19 cellular contexts compared by ENCODE assay signal in the genomic region with DNA sequence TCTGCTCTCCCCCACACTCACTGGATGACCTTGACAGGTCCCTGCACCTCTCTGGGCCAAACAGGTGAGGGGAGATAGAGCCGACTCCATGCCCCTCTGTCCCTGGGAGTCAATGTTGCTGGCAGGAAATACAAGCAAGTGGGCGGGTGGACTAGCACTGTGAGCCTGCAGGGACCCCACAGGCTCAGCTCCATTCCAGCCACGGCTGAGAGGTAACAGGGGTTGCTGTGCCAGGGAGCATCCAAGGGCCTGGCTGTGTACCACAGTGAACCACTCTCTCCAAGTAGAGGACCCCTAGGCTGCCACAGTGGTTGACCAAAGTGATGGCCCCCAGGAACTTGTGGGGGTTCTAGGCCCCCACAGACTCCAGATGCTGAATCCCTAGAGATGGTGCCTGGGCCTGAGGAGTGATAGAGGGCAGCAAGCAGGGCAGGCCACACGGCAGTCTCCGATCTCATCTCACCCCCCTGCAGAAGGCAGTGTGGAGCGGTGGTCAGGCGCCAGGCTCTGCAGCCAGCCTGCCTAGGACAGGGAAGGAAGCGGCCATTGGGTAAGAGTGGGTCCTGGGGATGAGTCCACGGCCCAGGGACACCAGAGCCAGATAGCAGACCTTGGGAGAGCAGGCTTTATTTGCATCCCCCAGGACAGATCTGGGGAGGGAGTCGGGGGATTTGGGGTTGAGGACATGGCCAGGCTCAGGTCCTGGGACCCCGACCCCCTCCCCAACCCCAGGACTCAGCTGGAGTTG. TPM values are rescaled to one million over a fixed set of nuclear protein-coding genes. Genes with fewer than 3 reads are reported as not detected.
DNase-seq lines count a peak whose midpoint lies in the region; ATAC-seq and TF ChIP-seq lines count a peak whose summit lies in the region.
"Had no signal": no experiment of that assay in that cellular context is flagged by ENCODE, and none has a peak within 500 bp of the region (broad histone marks: within the 10 kb centered on the region; RNA-seq: fewer than 3 reads in every experiment).

No MANE protein-coding gene starts in this region.

- H3K27ac ChIP-seq in CD4-positive, CD25-positive, alpha-beta regulatory T cell (ENCODE audit: insufficient read depth, low read length, poor library complexity, severe bottlenecking), result no peak overlapping the region
- H3K27ac ChIP-seq in RWPE1 (peak overlapping the region; percentile 77), right atrium auricular region (peak overlapping the region; percentile 89 to 99), osteoblast (ENCODE audit: low read depth, low read length) (no peak overlapping the region), MM.1S (ENCODE audit: low read length) (no peak overlapping the region)
- H3K27ac ChIP-seq: foreskin keratinocyte, ovary had no signal

- H3K79me2 ChIP-seq in osteoblast (ENCODE audit: insufficient read depth, low read length) (peaks cover 6% of the 10 kb centered on the region), MM.1S (ENCODE audit: low read length) (peaks cover 5% of the 10 kb centered on the region)

- no peaks in the 10 kb centered on the region for H3K27me3 ChIP-seq in CD4-positive, CD25-positive, alpha-beta regulatory T cell (ENCODE audit: control insufficient read depth, insufficient read depth, low read length)
- H3K27me3 ChIP-seq in right atrium auricular region, result no peaks in the 10 kb centered on the region
- no peaks in the 10 kb centered on the region for H3K27me3 ChIP-seq in osteoblast (ENCODE audit: insufficient read depth, low read length)
- no peaks in the 10 kb centered on the region for H3K27me3 ChIP-seq in MM.1S (replicated peaks; ENCODE audit: insufficient read depth, low read length)
- H3K27me3 ChIP-seq: foreskin keratinocyte, ovary had no signal

- H2AFZ ChIP-seq in osteoblast (ENCODE audit: low read length) (no peak overlapping the region), MM.1S (ENCODE audit: low read length) (no peak overlapping the region)

- H3K4me3 ChIP-seq in CD4-positive, CD25-positive, alpha-beta regulatory T cell (ENCODE audit: low read depth, low read length), result no peak overlapping the region
- H3K4me3 ChIP-seq in right atrium auricular region (peak overlapping the region in 1 of 2 donors; percentile 57), osteoblast (ENCODE audit: insufficient read depth, low read length) (no peak overlapping the region), MM.1S (ENCODE audit: low read length) (no peak overlapping the region)
- H3K4me3 ChIP-seq: GM12878, ovary had no signal

- H3K9me3 ChIP-seq in CD4-positive, CD25-positive, alpha-beta regulatory T cell (ENCODE audit: control insufficient read depth in 2 of 2, low read length in 2 of 2), result no peaks in the 10 kb centered on the region
- no peaks in the 10 kb centered on the region for H3K9me3 ChIP-seq in right atrium auricular region
- H3K9me3 ChIP-seq in osteoblast (ENCODE audit: low read depth, low read length), result no peaks in the 10 kb centered on the region
- no peaks in the 10 kb centered on the region for H3K9me3 ChIP-seq in MM.1S (replicated peaks; ENCODE audit: insufficient read depth, low read length)
- H3K9me3 ChIP-seq: ovary had no signal

- peaks cover 27% of the 10 kb centered on the region for H3K4me1 ChIP-seq in CD4-positive, CD25-positive, alpha-beta regulatory T cell (ENCODE audit: control insufficient read depth, insufficient read depth, low read length, poor library complexity, severe bottlenecking)
- peaks cover 0 to 49% of the 10 kb centered on the region in 2 donors for H3K4me1 ChIP-seq in right atrium auricular region
- H3K4me1 ChIP-seq in osteoblast (ENCODE audit: insufficient read depth, low read length), result peaks cover 6% of the 10 kb centered on the region
- peaks cover 7% of the 10 kb centered on the region for H3K4me1 ChIP-seq in MM.1S (ENCODE audit: low read length)
- H3K4me1 ChIP-seq: foreskin keratinocyte had no signal

- no peaks in the 10 kb centered on the region for H3K9me3 Mint-ChIP-seq in CD4-positive, CD25-positive, alpha-beta regulatory T cell
- H3K9me3 Mint-ChIP-seq: activated CD4-positive, alpha-beta T cell treated with anti-CD3 and anti-CD28 coated beads, Interleukin-2, amount 10 ng/mL, durations not matched to agents 7 days and 5 days had no signal

- no peaks in the 10 kb centered on the region for H4K20me1 ChIP-seq in osteoblast (ENCODE audit: insufficient read depth, low read length)
- H4K20me1 ChIP-seq in MM.1S (ENCODE audit: insufficient read depth, low read length), result no peaks in the 10 kb centered on the region

- no peaks in the 10 kb centered on the region for H3K9me2 ChIP-seq in MM.1S (replicated peaks; ENCODE audit: insufficient read depth, low read length)

- H3K36me3 Mint-ChIP-seq in CD4-positive, CD25-positive, alpha-beta regulatory T cell, result no peaks in the 10 kb centered on the region

- no peak for ATAC-seq in CD4-positive, CD25-positive, alpha-beta regulatory T cell (ENCODE audit: low read depth in 2 of 2)
- ATAC-seq: foreskin keratinocyte, GM12878 had no signal

- no peak for DNase-seq in CD4-positive, CD25-positive, alpha-beta regulatory T cell
- DNase-seq in RWPE1 (ENCODE audit: low spot score) (no peak), right atrium auricular region (ENCODE audit: low spot score) (no peak), osteoblast (ENCODE audit: insufficient read length, low spot score, missing footprints) (peak; percentile 81), T-helper 9 cell (no peak), RPMI8226 (no peak), MM.1S (no peak), GM20000 (ENCODE audit: low spot score) (no peak)
- DNase-seq: activated CD4-positive, alpha-beta T cell treated with anti-CD3 and anti-CD28 coated beads, Interleukin-2, amount 10 ng/mL, durations not matched to agents 7 days and 5 days; activated CD8-positive, alpha-beta memory T cell treated with anti-CD3 and anti-CD28 coated beads, Interleukin-2, amount 50 U/mL, for 48 hours; activated effector memory CD4-positive, alpha-beta T cell treated with Interleukin-2 at 50 U/mL for 16 hours; dermis blood vessel endothelial cell; foreskin keratinocyte; KG1; NCI-H2029 treated with DMSO at 0.1 percent for 48 hours; stimulated activated CD4-positive, alpha-beta T cell treated with anti-CD3 and anti-CD28 coated beads, Interleukin-4, amount 100 ng/mL, for 1 hour had no signal

- CTCF ChIA-PET in RWPE1 (lab: Yijun Ruan, JAX), result interaction anchor here (0.7 to 1.0 kb wide), 2 partner anchors 12 to 17 kb away, joined by 3 read pairs; no protein-coding TSS in a partner anchor

- no peak overlapping the region for H3K4me2 ChIP-seq in osteoblast (ENCODE audit: insufficient read depth, low read length)
- no peak overlapping the region for H3K4me2 ChIP-seq in MM.1S (ENCODE audit: low read depth, low read length)

- no peaks in the 10 kb centered on the region; the same call in 1 of the 2 replicates for H3F3A ChIP-seq in MM.1S (ENCODE audit: insufficient read depth, low read length)

- H3K4me3 Mint-ChIP-seq in CD4-positive, CD25-positive, alpha-beta regulatory T cell, result no peak overlapping the region
- H3K4me3 Mint-ChIP-seq: activated CD4-positive, alpha-beta T cell treated with anti-CD3 and anti-CD28 coated beads, Interleukin-2, amount 10 ng/mL, durations not matched to agents 7 days and 5 days had no signal

- H3K4me1 Mint-ChIP-seq in CD4-positive, CD25-positive, alpha-beta regulatory T cell, result peaks cover 0 to 36% (median 13%) of the 10 kb centered on the region in 4 donors

- peak overlapping the region in 2 of 3 donors; percentile 12 to 69 for H3K27ac Mint-ChIP-seq in CD4-positive, CD25-positive, alpha-beta regulatory T cell
- H3K27ac Mint-ChIP-seq: activated CD4-positive, alpha-beta T cell treated with anti-CD3 and anti-CD28 coated beads, Interleukin-2, amount 10 ng/mL, durations not matched to agents 7 days and 5 days had no signal

- TF ChIP-seq CTCF in RWPE1 (conservative IDR thresholded peaks at IDR 0.05; ENCODE audit: low read depth), result no peak
- no peak for TF ChIP-seq CTCF in right atrium auricular region (IDR thresholded peaks at IDR 0.05)
- no peak for TF ChIP-seq CTCF in osteoblast (IDR thresholded peaks at IDR 0.05; ENCODE audit: extremely low read depth, low read depth, low read length)
- TF ChIP-seq CTCF in MM.1S (IDR thresholded peaks at IDR 0.05; ENCODE audit: low read length), result no peak
- no peak for TF ChIP-seq CTCF in GM20000 (IDR thresholded peaks at IDR 0.05; ENCODE audit: extremely low read depth, missing control alignments)

- POLR2A ChIA-PET in RWPE1 (lab: Yijun Ruan, JAX; ENCODE audit: low non-redundant PET), result no interaction called here

- H3K9ac ChIP-seq in MM.1S (ENCODE audit: low read length), result no peak overlapping the region

- peaks cover 9% of the 10 kb centered on the region for H3K27me3 Mint-ChIP-seq in CD4-positive, CD25-positive, alpha-beta regulatory T cell
- H3K27me3 Mint-ChIP-seq: activated CD4-positive, alpha-beta T cell treated with anti-CD3 and anti-CD28 coated beads, Interleukin-2, amount 10 ng/mL, durations not matched to agents 7 days and 5 days had no signal

- no peaks in the 10 kb centered on the region for H3K36me3 ChIP-seq in CD4-positive, CD25-positive, alpha-beta regulatory T cell (ENCODE audit: control insufficient read depth, insufficient read depth, low read length)
- H3K36me3 ChIP-seq in right atrium auricular region (peaks cover 29% of the 10 kb centered on the region), osteoblast (ENCODE audit: insufficient read depth, low read length) (no peaks in the 10 kb centered on the region), MM.1S (replicated peaks; ENCODE audit: insufficient read depth, low read length) (no peaks in the 10 kb centered on the region)
- H3K36me3 ChIP-seq: ovary had no signal

RNA-seq across cellular contexts. Expression of a gene that starts 3.2 kb away (rescaled TPM):
- total RNA-seq in CD4-positive, CD25-positive, alpha-beta regulatory T cell, result 3.9 TPM
- 1 to 10 TPM in 1 of 4 donors, under 1 TPM in 3; 0.38 to 1.1 (median 0.52) TPM for polyA plus RNA-seq in CD4-positive, CD25-positive, alpha-beta regulatory T cell
- total RNA-seq in right atrium auricular region, result 1,000 to 10,000 TPM; 4,697 to 8,249 TPM
- 0.29 and 0.36 TPM in 2 replicates for total RNA-seq in osteoblast
- total RNA-seq: dermis blood vessel endothelial cell, foreskin keratinocyte had no signal

RNA-seq across cellular contexts. Expression of a gene that starts 4.7 kb away (rescaled TPM):
- 168 TPM for total RNA-seq in CD4-positive, CD25-positive, alpha-beta regulatory T cell
- polyA plus RNA-seq in CD4-positive, CD25-positive, alpha-beta regulatory T cell, result 10 to 100 TPM; 12.6 to 17.4 (median 15.2) TPM
- total RNA-seq in right atrium auricular region (10 to 100 TPM; 29.2 to 49.6 TPM), osteoblast (72.2 and 83.2 TPM in 2 replicates)

RNA-seq across cellular contexts. Expression of a gene that starts 5.8 kb away (rescaled TPM):
- total RNA-seq in CD4-positive, CD25-positive, alpha-beta regulatory T cell, result 33.1 TPM
- polyA plus RNA-seq in CD4-positive, CD25-positive, alpha-beta regulatory T cell, result 1 to 10 TPM; 3.2 to 5.4 (median 3.6) TPM
- total RNA-seq in right atrium auricular region, result 10 to 100 TPM; 11.8 to 12.6 TPM
- total RNA-seq in osteoblast, result under 0.01 TPM in 1 of 2 replicates, not detected in the other
- total RNA-seq: GM12878 had no signal
- polyA plus RNA-seq: AG04450 had no signal

RNA-seq across cellular contexts. Expression of a gene that starts 40.2 kb away (rescaled TPM):
- total RNA-seq in CD4-positive, CD25-positive, alpha-beta regulatory T cell, result 14.7 TPM
- polyA plus RNA-seq in CD4-positive, CD25-positive, alpha-beta regulatory T cell, result 10 to 100 TPM in 3 of 4 donors, 1 to 10 TPM in 1; 7.0 to 15.5 (median 12.7) TPM
- total RNA-seq in right atrium auricular region (10 to 100 TPM; 10.1 to 17.6 TPM), osteoblast (8.8 and 10.9 TPM in 2 replicates)

RNA-seq across cellular contexts. Expression of a gene that starts 40.9 kb away (rescaled TPM):
- total RNA-seq in CD4-positive, CD25-positive, alpha-beta regulatory T cell, result 116 TPM
- 10 to 100 TPM; 12.2 to 17.1 (median 15.2) TPM for polyA plus RNA-seq in CD4-positive, CD25-positive, alpha-beta regulatory T cell
- 10 to 100 TPM; 38.8 to 53.9 TPM for total RNA-seq in right atrium auricular region
- 65.4 and 72.4 TPM in 2 replicates for total RNA-seq in osteoblast

Comparison
In these comparisons a context has a peak if more than half of its experiments do, and no peak if none do; other contexts are left out.
1. H3K27ac ChIP-seq: peak in RWPE1 (single experiment) and right atrium auricular region (2 of 2); none in CD4-positive, CD25-positive, alpha-beta regulatory T cell (single experiment), osteoblast (single experiment) and MM.1S (single experiment).
2. RNA of a gene that starts 3.2 kb away (total RNA-seq): 4,697 to 8,249 TPM in right atrium auricular region; 3.9 TPM in CD4-positive, CD25-positive, alpha-beta regulatory T cell (single experiment) and 0.29 to 0.36 TPM in osteoblast; every median in the first group is over 100 times any median in the second.
3. RNA of a gene that starts 5.8 kb away (total RNA-seq): 33.1 TPM in CD4-positive, CD25-positive, alpha-beta regulatory T cell (single experiment) and 11.8 to 12.6 TPM in right atrium auricular region; under 0.01 TPM in osteoblast; every median in the first group is over 10 times any median in the second.